Comparison of ENCODE assay signal across 9 cellular contexts in genomic region chrX:20320461-20321159, GRCh38. TPM values are rescaled to one million over a fixed set of nuclear protein-coding genes. Genes with fewer than 3 reads are reported as not detected.
DNase-seq lines count a peak whose midpoint lies in the region; ATAC-seq, FAIRE-seq and TF ChIP-seq lines count a peak whose summit lies in the region.
"Had no signal": no experiment of that assay in that cellular context is flagged by ENCODE, and none has a peak within 500 bp of the region (broad histone marks: within the 10 kb centered on the region; RNA-seq: fewer than 3 reads in every experiment).

No MANE protein-coding gene starts in this region.

- in situ Hi-C loops in GM12878 (cut with MboI) = no loop called here

- H3K4me2 ChIP-seq in Loucy (ENCODE audit: low read depth, low read length, poor library complexity, severe bottlenecking) (peak overlapping the region; percentile 70), GM12878 (ENCODE audit: control insufficient read depth, insufficient read depth) (0 out of 2 replicates have a peak overlapping the region, but pooled peaks have one; percentile 61)

- H3K79me2 ChIP-seq in Loucy (ENCODE audit: insufficient read depth, low read length) (no peaks in the 10 kb centered on the region), GM12878 (ENCODE audit: control insufficient read depth, insufficient read depth, low read length) (no peaks in the 10 kb centered on the region)

- intact Hi-C loops in GM12878 (cut with micrococcal nuclease; ENCODE audit: unreplicated experiment) = loop anchor here (5.0 kb wide), 2 partner anchors 53 to 122 kb away; partner anchors contain the start of gene RPS6KA3

- H3K4me3 ChIP-seq in Loucy (ENCODE audit: low read length, poor library complexity, severe bottlenecking) (peak overlapping the region; percentile 62), GM12878 (no peak overlapping the region)

- no peaks in the 10 kb centered on the region for H3K27me3 ChIP-seq in Loucy (ENCODE audit: insufficient read depth, low read length, poor library complexity, severe bottlenecking)
- H3K27me3 ChIP-seq in GM12878 (replicated peaks in 1 of 2; ENCODE audit: control insufficient read depth in 2 of 2, insufficient read depth in 2 of 2, low read length in 1 of 2) = peaks cover 0 to 1% of the 10 kb centered on the region in 2 experiments; a peak in 1 of 4 replicates

- BruUV-seq in GM12878 (replicated peaks; lab: Mats Ljungman, UMichigan) = no TSS peak

- RAD21 ChIA-PET in GM12878 (lab: Charles Lee; ENCODE audit: unreplicated experiment) = no interaction called here

- POLR2A ChIA-PET in GM12878 (lab: Charles Lee) = no interaction called here

- no peaks in the 10 kb centered on the region for H3K9me3 ChIP-seq in Loucy (ENCODE audit: insufficient read depth, low read depth, low read length)
- no peaks in the 10 kb centered on the region for H3K9me3 ChIP-seq in GM12878 (replicated peaks; ENCODE audit: control insufficient read depth, insufficient read depth, low read length)

- H2AFZ ChIP-seq in Loucy (ENCODE audit: low read length) (no peak overlapping the region), GM12878 (ENCODE audit: control insufficient read depth, low read depth, low read length) (no peak overlapping the region)

- H3K27ac ChIP-seq in GM12878 (ENCODE audit: control insufficient read depth, insufficient read depth) = no peak overlapping the region
- H3K27ac ChIP-seq: VCaP had no signal

- H4K20me1 ChIP-seq in Loucy (ENCODE audit: insufficient read depth, low read length, poor library complexity, severe bottlenecking) = no peaks in the 10 kb centered on the region
- no peaks in the 10 kb centered on the region for H4K20me1 ChIP-seq in GM12878 (ENCODE audit: control insufficient read depth, insufficient read depth)

- H3K36me3 ChIP-seq in Loucy (ENCODE audit: insufficient read depth, low read length) = no peaks in the 10 kb centered on the region
- no peaks in the 10 kb centered on the region for H3K36me3 ChIP-seq in GM12878 (ENCODE audit: control insufficient read depth in 2 of 2, insufficient read depth in 2 of 2, low read length in 1 of 2)

- no peak for TF ChIP-seq RAD21 in GM12878 (IDR thresholded peaks at IDR 0.05; ENCODE audit: insufficient read depth, low read depth, low read length)

- H3K4me1 ChIP-seq in Loucy (ENCODE audit: insufficient read depth, low read length, poor library complexity, severe bottlenecking) (peaks cover 8% of the 10 kb centered on the region), GM12878 (ENCODE audit: control insufficient read depth, insufficient read depth, low read length) (peaks cover 4% of the 10 kb centered on the region; the same call in 1 of the 2 replicates)

- no peaks in the 10 kb centered on the region for H3F3A ChIP-seq in Loucy (ENCODE audit: low read depth)

- SMC1A ChIA-PET in GM12878 (lab: Charles Lee; ENCODE audit: uncharacterized antibody, unreplicated experiment) = no interaction called here

- peak; percentile 98 for ATAC-seq in GM21825 (IDR thresholded peaks at IDR 0.05; ENCODE audit: unreplicated experiment)
- ATAC-seq in GM12878 = peak; percentile 97

- no peak for FAIRE-seq in GM12878 (lab: Jason Lieb, UNC)

- DNase-seq in activated CD4-positive, alpha-beta T cell treated with anti-CD3 and anti-CD28 coated beads, Interleukin-2, amount 50 U/mL, for 1 hour = peak; percentile 4
- no peak for DNase-seq in activated CD4-positive, alpha-beta T cell treated with anti-CD3 and anti-CD28 coated beads for 4 hours
- DNase-seq in GM12878 (ENCODE audit: low read depth, low spot score) (peak; percentile 57), NCI-H128 (lab: John Stamatoyannopoulos, UW; ENCODE audit: unreplicated experiment) (no peak), COLO829 (ENCODE audit: low spot score) (no peak), NCI-H82 (lab: John Stamatoyannopoulos, UW) (no peak)

- WGBS in GM12878 (ENCODE audit: insufficient coverage, insufficient replicate concordance, low lambda C conversion rate, missing lambda C conversion rate) = 16% methylated on average over 12 of the region's 12 CpGs

- H3K9me2 ChIP-seq in Loucy (replicated peaks; ENCODE audit: low read depth, low read length) = no peaks in the 10 kb centered on the region

- no peak for TF ChIP-seq POLR2A in GM12878 (IDR thresholded peaks at IDR 0.05; ENCODE audit: low read depth, low read length)

- no peak for TF ChIP-seq CTCF in Loucy (conservative IDR thresholded peaks at IDR 0.05; ENCODE audit: low read length)
- no peak for TF ChIP-seq CTCF in GM12878 (IDR thresholded peaks at IDR 0.05 in 2 of 3, conservative IDR thresholded peaks at IDR 0.05 in 1 of 3; ENCODE audit: control insufficient read depth in 2 of 3, extremely low read depth in 1 of 3, insufficient read depth in 1 of 3, low read depth in 3 of 3, low read length in 3 of 3)

- peak; percentile 29 to 49; a peak in 2 of 4 replicates for TF ChIP-seq EP300 in GM12878 (IDR thresholded peaks at IDR 0.05; ENCODE audit: borderline replicate concordance in 1 of 2, control insufficient read depth in 1 of 2, low read depth in 2 of 2, low read length in 2 of 2)

- CTCF ChIA-PET in GM12878 (lab: Yijun Ruan, JAX) = no interaction called here

- H3K9ac ChIP-seq in Loucy (ENCODE audit: low read depth, low read length, poor library complexity, severe bottlenecking) (no peak overlapping the region), GM12878 (ENCODE audit: control insufficient read depth, insufficient read depth, low read length) (no peak overlapping the region)

TF ChIP-seq in GM12878, 131 proteins besides CTCF, POLR2A, EP300 and RAD21 (continues in another document):
- TF ChIP-seq PAX5 (IDR thresholded peaks at IDR 0.05; ENCODE audit: borderline replicate concordance, low read depth, low read length) (no peak), ETV6 (conservative IDR thresholded peaks at IDR 0.05 in 1 of 2, IDR thresholded peaks at IDR 0.05 in 1 of 2; ENCODE audit: borderline replicate concordance in 1 of 2, low read depth in 1 of 2) (peak in 1 of 2 experiments; percentile 77; a peak in 1 of 4 replicates), STAT1 (conservative IDR thresholded peaks at IDR 0.05) (no peak), ZNF274 (IDR thresholded peaks at IDR 0.05; ENCODE audit: insufficient read depth, insufficient read length) (no peak), GATAD2B (conservative IDR thresholded peaks at IDR 0.05; ENCODE audit: low read depth) (no peak), ELK1 (IDR thresholded peaks at IDR 0.05; ENCODE audit: low read depth, low read length) (no peak), IKZF1 (conservative IDR thresholded peaks at IDR 0.05) (peak; percentile 46), NBN (IDR thresholded peaks at IDR 0.05) (no peak), ZNF24 (IDR thresholded peaks at IDR 0.05) (no peak), ATF3 (IDR thresholded peaks at IDR 0.05; ENCODE audit: borderline replicate concordance, extremely low read depth, low read depth, low read length) (no peak), SUZ12 (IDR thresholded peaks at IDR 0.05; ENCODE audit: unreplicated experiment) (no peak), CHD4 (IDR thresholded peaks at IDR 0.05) (no peak), BHLHE40 (IDR thresholded peaks at IDR 0.05; ENCODE audit: borderline replicate concordance in 1 of 2, low read depth in 2 of 2, low read length in 1 of 2) (no peak; a peak in 1 of 4 replicates), MYC (IDR thresholded peaks at IDR 0.05; ENCODE audit: insufficient read depth, insufficient read length, insufficient replicate concordance, low read length, severe bottlenecking) (no peak), TCF3 (IDR thresholded peaks at IDR 0.05; ENCODE audit: borderline replicate concordance, insufficient read depth, low read depth, low read length) (no peak), SMC3 (IDR thresholded peaks at IDR 0.05; ENCODE audit: borderline replicate concordance, low read length) (no peak), ZNF622 (IDR thresholded peaks at IDR 0.05) (no peak), WRNIP1 (IDR thresholded peaks at IDR 0.05; ENCODE audit: borderline replicate concordance, low read depth, low read length) (no peak), HDAC2 (IDR thresholded peaks at IDR 0.05) (no peak), NFIC (IDR thresholded peaks at IDR 0.05; ENCODE audit: low read depth, low read length) (peak; percentile 78)

RNA-seq across cellular contexts. Expression of gene RPS6KA3, which starts 53.9 kb away (rescaled TPM):
- total RNA-seq in GM12878 (2013; cell fraction: nucleolus; rRNA removed) = 35.9 and 36.5 TPM in 2 replicates
- 15.9 and 17.8 TPM in 2 replicates for total RNA-seq in GM12878 (2014; rRNA removed)
- 19.6 and 19.9 TPM in 2 replicates for total RNA-seq in GM12878 (2014; rRNA removed; fragmentation: Illumina TruSeq; extraction: Trizol)
- total RNA-seq in GM12878 (2021) = 17.7 and 20.9 TPM in 2 replicates
- polyA plus RNA-seq in GM12878 (2011; ENCODE audit: low read depth) = 6.1 TPM
- polyA plus RNA-seq in GM12878 (2011; rRNA removed) = 35.6 and 50.8 TPM in 2 replicates
- 19.7 and 19.9 TPM in 2 replicates for polyA plus RNA-seq in GM12878 (2011; cell fraction: cytosol; rRNA removed)
- 14.2 and 17.2 TPM in 2 replicates for polyA plus RNA-seq in GM12878 (2011; cell fraction: nucleus; rRNA removed)
- polyA plus RNA-seq in GM12878 (2012) = 9.3 and 12.8 TPM in 2 replicates
- polyA plus RNA-seq in GM12878 (2014; fragmentation: Illumina TruSeq; extraction: Trizol) = 20.3 and 26.7 TPM in 2 replicates
- polyA plus RNA-seq in GM12878 (2014; fragmentation: Nextera tagmentation; extraction: Ambion mirVana) = 1 to 10 TPM; 5.2 to 9.1 TPM
- polyA plus RNA-seq in GM12878 (2014; rRNA removed) = 12.6 and 15.7 TPM in 2 replicates
- 1 to 10 TPM; 2.8 to 3.1 TPM for polyA plus RNA-seq in GM12878 (2016; fragmentation: Nextera tagmentation; extraction: Ambion mirVana)
- polyA minus RNA-seq in GM12878 (2011; rRNA and poly(A)+ RNA removed) = 39.8 and 58.8 TPM in 2 replicates
- polyA minus RNA-seq in GM12878 (2011; cell fraction: cytosol; rRNA and poly(A)+ RNA removed) = 16.7 TPM in 2 replicates
- 5.7 and 9.7 TPM in 2 replicates for polyA minus RNA-seq in GM12878 (2011; cell fraction: nucleus; rRNA and poly(A)+ RNA removed)

Comparison
In these comparisons a context has a peak if more than half of its experiments do, and no peak if none do; other contexts are left out.
1. DNase-seq: peak in activated CD4-positive, alpha-beta T cell treated with anti-CD3 and anti-CD28 coated beads, Interleukin-2, amount 50 U/mL, for 1 hour (single experiment) and GM12878 (single experiment); none in activated CD4-positive, alpha-beta T cell treated with anti-CD3 and anti-CD28 coated beads for 4 hours (0 of 2), NCI-H128 (single experiment), COLO829 (single experiment) and NCI-H82 (single experiment).